ENCODE assay signal across 8 cellular contexts in the genomic region with DNA sequence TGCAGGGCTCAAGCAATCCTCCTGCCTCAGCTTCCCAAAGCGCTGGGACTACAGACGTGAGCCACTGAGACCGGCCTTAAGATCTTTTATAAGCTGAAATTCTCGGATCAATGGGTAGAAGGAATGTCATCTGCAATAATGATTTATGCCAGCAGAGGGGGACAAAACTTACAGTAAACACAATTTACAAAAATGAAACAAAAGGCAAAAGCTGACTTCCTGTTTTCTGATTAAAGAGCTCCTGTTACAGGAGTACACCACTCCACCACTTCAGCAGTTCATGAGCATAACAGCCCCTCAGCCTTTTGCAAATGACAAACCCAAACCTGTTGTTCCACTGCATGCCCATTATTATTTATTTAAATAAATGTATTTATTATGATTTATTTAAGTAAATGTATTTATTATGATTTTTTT.
DNase-seq lines count a peak whose midpoint lies in the region; ATAC-seq and TF ChIP-seq lines count a peak whose summit lies in the region.

No MANE protein-coding gene starts in this region.

- H3K27me3 Mint-ChIP-seq in activated naive CD4-positive, alpha-beta T cell treated with anti-CD3 and anti-CD28 coated beads for 36 hours (ENCODE audit: low read depth) = no peaks in the 10 kb centered on the region

- no peaks in the 10 kb centered on the region for H3K9me3 Mint-ChIP-seq in activated naive CD4-positive, alpha-beta T cell treated with anti-CD3 and anti-CD28 coated beads for 36 hours

- ATAC-seq in GM21381 (IDR thresholded peaks at IDR 0.05; ENCODE audit: unreplicated experiment) = peak; percentile 83
- peak; percentile 93 for ATAC-seq in HG03571 (IDR thresholded peaks at IDR 0.05; ENCODE audit: unreplicated experiment)

- no peaks in the 10 kb centered on the region for H3K36me3 Mint-ChIP-seq in activated naive CD4-positive, alpha-beta T cell treated with anti-CD3 and anti-CD28 coated beads for 36 hours (ENCODE audit: low read depth)

- peaks cover 13% of the 10 kb centered on the region for H3K4me1 Mint-ChIP-seq in activated naive CD4-positive, alpha-beta T cell treated with anti-CD3 and anti-CD28 coated beads for 36 hours (ENCODE audit: low read depth)

- H3K4me3 ChIP-seq in adrenal gland (no peak overlapping the region), kidney epithelial cell (ENCODE audit: low read depth, low read length) (no peak overlapping the region), suprapubic skin (no peak overlapping the region)

- H3K36me3 ChIP-seq in adrenal gland (replicated peaks in 1 of 2) = no peaks in the 10 kb centered on the region
- H3K36me3 ChIP-seq in kidney epithelial cell (ENCODE audit: control insufficient read depth, insufficient read depth, low read length) = no peaks in the 10 kb centered on the region
- no peaks in the 10 kb centered on the region for H3K36me3 ChIP-seq in suprapubic skin

- DNase-seq in activated naive CD4-positive, alpha-beta T cell treated with anti-CD3 and anti-CD28 coated beads for 36 hours = peak; percentile 52
- DNase-seq in activated naive CD4-positive, alpha-beta T cell (lab: John Stamatoyannopoulos, UW) = no peak
- DNase-seq in NOMO-1 treated with DMSO at 0.1 percent for 48 hours (lab: John Stamatoyannopoulos, UW; ENCODE audit: unreplicated experiment) = peak; percentile 71
- peak in 5 of 7 donors; percentile 38 to 64 (median 53) for DNase-seq in adrenal gland
- peak; percentile 28 for DNase-seq in kidney epithelial cell (ENCODE audit: low read depth)
- no peak for DNase-seq in suprapubic skin (ENCODE audit: low spot score in 2 of 2)

- no peak overlapping the region for H3K4me3 Mint-ChIP-seq in activated naive CD4-positive, alpha-beta T cell treated with anti-CD3 and anti-CD28 coated beads for 36 hours

- peak overlapping the region; percentile 69 for H3K27ac Mint-ChIP-seq in activated naive CD4-positive, alpha-beta T cell treated with anti-CD3 and anti-CD28 coated beads for 36 hours

- intact Hi-C loops in activated naive CD4-positive, alpha-beta T cell treated with anti-CD3 and anti-CD28 coated beads for 36 hours (cut with micrococcal nuclease) = loop anchor here (1.0 to 5.0 kb wide), 8 partner anchors 12 to 471 kb away; a partner anchor contains a TSS
- intact Hi-C loops in adrenal gland (cut with DNase I) = loop anchor here (10.0 kb wide), 1 partner anchor 188 kb away; no protein-coding TSS in a partner anchor

- H3K4me1 ChIP-seq in adrenal gland (replicated peaks in 1 of 2) (peaks cover 4 to 33% of the 10 kb centered on the region in 2 donors), suprapubic skin (peaks cover 22% of the 10 kb centered on the region)

- H3K9me3 ChIP-seq in adrenal gland (replicated peaks in 1 of 3) (no peaks in the 10 kb centered on the region), suprapubic skin (no peaks in the 10 kb centered on the region)

- CTCF ChIA-PET in activated naive CD4-positive, alpha-beta T cell treated with anti-CD3 and anti-CD28 coated beads for 36 hours (lab: Charles Lee) = interaction anchor here (0.6 to 4.0 kb wide), 35 partner anchors 10 to 452 kb away, joined by 3 to 45 read pairs (median 4); a partner anchor contains a TSS

- TF ChIP-seq POLR2A in adrenal gland (IDR thresholded peaks at IDR 0.05) (peak in 1 of 2 donors; percentile 21), suprapubic skin (IDR thresholded peaks at IDR 0.05) (no peak)

- H3K27me3 ChIP-seq in adrenal gland (no peaks in the 10 kb centered on the region), kidney epithelial cell (ENCODE audit: control insufficient read depth, insufficient read depth, low read length) (no peaks in the 10 kb centered on the region), suprapubic skin (no peaks in the 10 kb centered on the region)

- TF ChIP-seq EP300 in suprapubic skin (IDR thresholded peaks at IDR 0.05) = no peak

- TF ChIP-seq CTCF in adrenal gland (IDR thresholded peaks at IDR 0.05) (peak; percentile 51 to 89 (median 76)), kidney epithelial cell (IDR thresholded peaks at IDR 0.05; ENCODE audit: insufficient read depth, low read length, poor library complexity, severe bottlenecking) (peak; percentile 60), suprapubic skin (IDR thresholded peaks at IDR 0.05) (peak; percentile 53 to 55)

- WGBS in adrenal gland, 4 donors = 19 to 25% (median 23%) methylated on average over 4 of the region's 4 CpGs
- WGBS in suprapubic skin = 43% methylated on average over 4 of the region's 4 CpGs

- H3K27ac ChIP-seq in adrenal gland (no peak overlapping the region), suprapubic skin (no peak overlapping the region)

Comparison
In these comparisons a context has a peak if more than half of its experiments do, and no peak if none do; other contexts are left out.
1. DNase-seq: peak in activated naive CD4-positive, alpha-beta T cell treated with anti-CD3 and anti-CD28 coated beads for 36 hours (single experiment), NOMO-1 treated with DMSO at 0.1 percent for 48 hours (single experiment), adrenal gland (5 of 7) and kidney epithelial cell (single experiment); none in activated naive CD4-positive, alpha-beta T cell (0 of 4) and suprapubic skin (0 of 2).
2. Peak in every context shown above with its lines, with median percentiles within 50 percentile points of each other: CTCF ChIP-seq.